Comparison of ENCODE assay signal across 27 cellular contexts in the genomic region with DNA sequence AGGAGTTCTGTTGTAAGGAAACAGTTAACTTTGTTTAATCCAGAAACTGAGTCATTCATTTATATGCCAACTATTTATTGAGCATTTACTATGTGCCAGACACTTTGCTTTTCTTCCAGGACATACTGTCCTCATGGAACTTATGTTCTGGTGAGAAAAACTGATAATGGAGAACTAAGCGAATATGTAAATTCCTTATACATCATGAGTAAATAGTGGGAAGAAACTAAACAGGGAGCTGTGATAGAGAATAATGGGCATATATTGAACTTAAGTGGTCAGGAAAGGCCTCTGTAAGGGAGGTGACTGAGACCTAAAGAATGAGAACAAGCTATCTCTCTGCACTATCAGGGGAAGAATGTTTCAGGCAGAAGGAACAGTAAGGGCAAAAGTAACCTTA.
"Had no signal": no experiment of that assay in that cellular context is flagged by ENCODE, and none has a peak within 500 bp of the region (broad histone marks: within the 10 kb centered on the region; RNA-seq: fewer than 3 reads in every experiment).

No MANE protein-coding gene starts in this region.

- H3K4me1 Mint-ChIP-seq: activated naive CD8-positive, alpha-beta T cell treated with anti-CD3 and anti-CD28 coated beads, Interleukin-2, amount 10 ng/mL, durations not matched to agents 7 days and 5 days; central memory CD8-positive, alpha-beta T cell had no signal

- DNase-seq: activated CD4-positive, alpha-beta T cell treated with anti-CD3 and anti-CD28 coated beads for 48 hours; activated CD4-positive, alpha-beta T cell treated with anti-CD3 and anti-CD28 coated beads, Interleukin-2, amount 50 U/mL, for 4 hours; activated CD4-positive, CD25-positive, alpha-beta regulatory T cell treated with anti-CD3 and anti-CD28 coated beads, Interleukin-2, amount 50 U/mL, for 72 hours; activated CD8-positive, alpha-beta memory T cell treated with anti-CD3 and anti-CD28 coated beads, Interleukin-2, amount 50 U/mL, for 48 hours; activated CD8-positive, alpha-beta T cell treated with anti-CD3 and anti-CD28 coated beads, Interleukin-2, amount 10 ng/mL, durations not matched to agents 7 days and 5 days; activated naive CD4-positive, alpha-beta T cell treated with anti-CD3 and anti-CD28 coated beads, Interleukin-2, amount 50 U/mL, for 16 hours; activated naive CD8-positive, alpha-beta T cell treated with anti-CD3 and anti-CD28 coated beads, Interleukin-2, amount 10 ng/mL, durations not matched to agents 7 days and 5 days; activated T-cell treated with anti-CD3 and anti-CD28 coated beads, Interleukin-2, amount 50 U/mL, for 1 hour; adrenal gland; aorta; body of pancreas; Kasumi-1; NCI-H1048; NCI-H1930; NCI-H2171 treated with DMSO at 0.1 percent for 48 hours; NCI-H226; NCI-H526; NCI-H774; OCI-M1; RPMI8226; SW 1271 had no signal

- H3K9me3 ChIP-seq: adrenal gland, body of pancreas had no signal

- H3K36me3 ChIP-seq: adrenal gland had no signal

- H3K27ac Mint-ChIP-seq: activated CD8-positive, alpha-beta T cell treated with anti-CD3 and anti-CD28 coated beads, Interleukin-2, amount 10 ng/mL, durations not matched to agents 7 days and 5 days; activated naive CD8-positive, alpha-beta T cell treated with anti-CD3 and anti-CD28 coated beads, Interleukin-2, amount 10 ng/mL, durations not matched to agents 7 days and 5 days; T-helper 1 cell treated with Interleukin-12 subunit alpha and Interleukin-12 subunit beta and Interleukin-4 antibody, amounts not matched to agents 30 μg/mL and 1 μg/mL, for 36 hours; WTC11 had no signal

- H3K4me3 Mint-ChIP-seq: activated CD8-positive, alpha-beta T cell treated with anti-CD3 and anti-CD28 coated beads, Interleukin-2, amount 10 ng/mL, durations not matched to agents 7 days and 5 days; activated naive CD8-positive, alpha-beta T cell treated with anti-CD3 and anti-CD28 coated beads, Interleukin-2, amount 10 ng/mL, durations not matched to agents 7 days and 5 days; central memory CD8-positive, alpha-beta T cell; T-helper 1 cell treated with Interleukin-12 subunit alpha and Interleukin-12 subunit beta and Interleukin-4 antibody, amounts not matched to agents 30 μg/mL and 1 μg/mL, for 36 hours; WTC11 had no signal

- H3K27me3 ChIP-seq: adrenal gland, body of pancreas had no signal

- H3K27ac ChIP-seq: adrenal gland, body of pancreas had no signal

- H3K27me3 Mint-ChIP-seq: central memory CD8-positive, alpha-beta T cell had no signal

- ATAC-seq: activated CD8-positive, alpha-beta T cell treated with anti-CD3 and anti-CD28 coated beads, Interleukin-2, amount 10 ng/mL, durations not matched to agents 7 days and 5 days; body of pancreas; Panc1; Right ventricle myocardium inferior; WTC11 had no signal

- H3K9me3 Mint-ChIP-seq: central memory CD8-positive, alpha-beta T cell; T-helper 1 cell treated with Interleukin-12 subunit alpha and Interleukin-12 subunit beta and Interleukin-4 antibody, amounts not matched to agents 30 μg/mL and 1 μg/mL, for 36 hours had no signal

- H3K4me3 ChIP-seq: adrenal gland, body of pancreas, SK-N-MC had no signal
